Comparison of ENCODE assay signal across 14 cellular contexts in genomic region chr15:94579261-94579660, GRCh38.
A peak's percentile ranks its signal among the peaks of the same experiment; 100 is the strongest.
DNase-seq lines count a peak whose midpoint lies in the region; ATAC-seq lines count a peak whose summit lies in the region.
"Had no signal": no experiment of that assay in that cellular context is flagged by ENCODE, and none has a peak within 500 bp of the region (broad histone marks: within the 10 kb centered on the region; RNA-seq: fewer than 3 reads in every experiment).

No MANE protein-coding gene starts in this region.

- DNase-seq in NCI-H1092 treated with DMSO at 0.1 percent for 48 hours (lab: John Stamatoyannopoulos, UW), result peak; percentile 28
- DNase-seq in NCI-H1092 (lab: John Stamatoyannopoulos, UW), result no peak
- DNase-seq in NCI-H69 (lab: John Stamatoyannopoulos, UW), result peak; percentile 49
- DNase-seq in globus pallidus (ENCODE audit: low spot score), result peak; percentile 35
- peak; percentile 22 for DNase-seq in superior temporal gyrus (ENCODE audit: extremely low spot score)
- no peak for DNase-seq in DMS53 (lab: John Stamatoyannopoulos, UW)
- DNase-seq: Calu3, DMS 273 treated with DMSO at 0.1 percent for 48 hours, DMS79 treated with DMSO at 0.1 percent for 48 hours, EL, GM23248, H7 had no signal

- ATAC-seq in HG02973 (IDR thresholded peaks at IDR 0.05; ENCODE audit: unreplicated experiment), result no peak
- ATAC-seq: HepG2 had no signal

Comparison
In these comparisons a context has a peak if more than half of its experiments do, and no peak if none do; other contexts are left out.
1. DNase-seq: peak in NCI-H1092 treated with DMSO at 0.1 percent for 48 hours (single experiment), NCI-H69 (single experiment), globus pallidus (single experiment) and superior temporal gyrus (single experiment); none in NCI-H1092 (single experiment) and DMS53 (single experiment).